2 cellular contexts compared by ENCODE assay signal in genomic region chr1:113320972-113321680, GRCh38.
TF ChIP-seq lines count a peak whose summit lies in the region.

No MANE protein-coding gene starts in this region.

TF ChIP-seq in GM23338, 12 proteins besides CTCF, POLR2A, EP300 and RAD21 (continued from another document):
- TF ChIP-seq ZNF462 (CRISPR knock-in tag; IDR thresholded peaks at IDR 0.05) (no peak), NANOG (IDR thresholded peaks at IDR 0.05; ENCODE audit: borderline replicate concordance) (no peak), EZH2 (IDR thresholded peaks at IDR 0.05; ENCODE audit: low read depth, unreplicated experiment) (no peak), ETS1 (IDR thresholded peaks at IDR 0.05) (no peak), ZNF114 (CRISPR knock-in tag; IDR thresholded peaks at IDR 0.05) (no peak)

TF ChIP-seq in WTC11, 78 proteins besides CTCF, POLR2A, EP300 and RAD21 (continued from another document):
- no peak for TF ChIP-seq PREB (CRISPR knock-in tag; IDR thresholded peaks at IDR 0.05; ENCODE audit: borderline replicate concordance)
TF ChIP-seq in WTC11: peak in this region for 0.
